Comparison of ENCODE assay signal across 9 cellular contexts in genomic region chr20:35318502-35319157, GRCh38. TPM values are rescaled to one million over a fixed set of nuclear protein-coding genes. Genes with fewer than 3 reads are reported as not detected.
DNase-seq lines count a peak whose midpoint lies in the region; ATAC-seq and TF ChIP-seq lines count a peak whose summit lies in the region.
"Had no signal": no experiment of that assay in that cellular context is flagged by ENCODE, and none has a peak within 500 bp of the region (broad histone marks: within the 10 kb centered on the region; RNA-seq: fewer than 3 reads in every experiment).

No MANE protein-coding gene starts in this region.

- TF ChIP-seq CTCF in esophagus squamous epithelium (IDR thresholded peaks at IDR 0.05): peak in 1 of 6 experiments; percentile 11
- TF ChIP-seq CTCF in osteocyte (IDR thresholded peaks at IDR 0.05): no peak
- TF ChIP-seq CTCF in GM10248 (IDR thresholded peaks at IDR 0.05; ENCODE audit: control extremely low read depth, extremely low read depth, low read depth, missing control alignments): no peak

- peaks cover 76% of the 10 kb centered on the region for H3K4me1 Mint-ChIP-seq in osteocyte (ENCODE audit: unreplicated experiment)

- no peaks in the 10 kb centered on the region for H3K9me3 Mint-ChIP-seq in osteocyte (ENCODE audit: unreplicated experiment)
- H3K9me3 Mint-ChIP-seq: natural killer cell treated with Interleukin-12 subunit alpha and Interleukin-12 subunit beta and Interleukin-15 and Interleukin-18, amount 100 ng/mL, for 72 hours had no signal

- peak in 2 of 4 donors; percentile 15 to 36 for TF ChIP-seq POLR2A in esophagus squamous epithelium (IDR thresholded peaks at IDR 0.05)

- POLR2A ChIA-PET in GM10248 (lab: Yijun Ruan, JAX): no interaction called here

- no peak overlapping the region for H3K4me3 Mint-ChIP-seq in osteocyte (ENCODE audit: unreplicated experiment)
- H3K4me3 Mint-ChIP-seq: natural killer cell treated with Interleukin-12 subunit alpha and Interleukin-12 subunit beta and Interleukin-15 and Interleukin-18, amount 100 ng/mL, for 72 hours had no signal

- no peak overlapping the region for H3K4me3 ChIP-seq in esophagus squamous epithelium

- peak overlapping the region; percentile 66 to 89 (median 80) for H3K27ac ChIP-seq in esophagus squamous epithelium

- H3K27ac Mint-ChIP-seq in osteocyte (ENCODE audit: unreplicated experiment): peak overlapping the region; percentile 61

- WGBS in esophagus squamous epithelium, 2 donors: 38 to 59% methylated on average over 6 of the region's 6 CpGs

- H3K27me3 ChIP-seq in esophagus squamous epithelium: no peaks in the 10 kb centered on the region

- H3K27me3 Mint-ChIP-seq in osteocyte (ENCODE audit: unreplicated experiment): no peaks in the 10 kb centered on the region
- H3K27me3 Mint-ChIP-seq: natural killer cell treated with Interleukin-12 subunit alpha and Interleukin-12 subunit beta and Interleukin-15 and Interleukin-18, amount 100 ng/mL, for 72 hours had no signal

- DNase-seq in DMS53 treated with DMSO at 0.1 percent for 48 hours (lab: John Stamatoyannopoulos, UW; ENCODE audit: unreplicated experiment): peak; percentile 80
- DNase-seq in NCI-H510A treated with DMSO at 0.1 percent for 48 hours (lab: John Stamatoyannopoulos, UW): peak; percentile 26
- DNase-seq in esophagus squamous epithelium (lab: John Stamatoyannopoulos, UW): no peak
- no peak for DNase-seq in osteocyte (ENCODE audit: extremely low spot score, unreplicated experiment)
- no peak for DNase-seq in central memory CD4-positive, alpha-beta T cell
- no peak for DNase-seq in GM10248 (ENCODE audit: extremely low spot score)
- no peak for DNase-seq in stimulated activated CD4-positive, alpha-beta T cell treated with anti-CD3 and anti-CD28 coated beads, Interleukin-2, amount 100 ng/mL, for 24 hours

- H3K9me3 ChIP-seq in esophagus squamous epithelium: no peaks in the 10 kb centered on the region

- ATAC-seq in GM19324 (IDR thresholded peaks at IDR 0.05; ENCODE audit: low FRiP score, unreplicated experiment): no peak
- ATAC-seq: natural killer cell treated with Interleukin-12 subunit alpha and Interleukin-12 subunit beta and Interleukin-15 and Interleukin-18, amount 100 ng/mL, for 72 hours had no signal

- peaks cover 0 to 3% (median 0%) of the 10 kb centered on the region in 3 donors for H3K36me3 ChIP-seq in esophagus squamous epithelium

- intact Hi-C loops in esophagus squamous epithelium (cut with DNase I): no loop called here

- H3K4me1 ChIP-seq in esophagus squamous epithelium: peaks cover 4 to 36% (median 19%) of the 10 kb centered on the region in 3 donors

- CTCF ChIA-PET in GM10248 (lab: Yijun Ruan, JAX): interaction anchor here (1.1 to 8.9 kb wide), 5 partner anchors 11 to 129 kb away, joined by 3 to 101 read pairs (median 6); no protein-coding TSS in a partner anchor

- peaks cover 12% of the 10 kb centered on the region for H3K36me3 Mint-ChIP-seq in osteocyte (ENCODE audit: unreplicated experiment)
- H3K36me3 Mint-ChIP-seq: natural killer cell treated with Interleukin-12 subunit alpha and Interleukin-12 subunit beta and Interleukin-15 and Interleukin-18, amount 100 ng/mL, for 72 hours had no signal

RNA-seq across cellular contexts. Expression of gene FAM83C, which starts 26.4 kb away (rescaled TPM):
- total RNA-seq in esophagus squamous epithelium: 10 to 100 TPM; 29.5 to 55.3 (median 38.2) TPM
- total RNA-seq in osteocyte: not detected in 2 replicates

RNA-seq across cellular contexts. Expression of gene EIF6, which starts 34.1 kb away (rescaled TPM):
- total RNA-seq in esophagus squamous epithelium (100 to 1,000 TPM; 176 to 240 (median 198) TPM), osteocyte (131 and 136 TPM in 2 replicates)

RNA-seq across cellular contexts. Expression of gene MMP24OS, which starts 40.7 kb away (rescaled TPM):
- total RNA-seq in esophagus squamous epithelium: 10 to 100 TPM; 12.8 to 21.5 (median 18.7) TPM
- 118 and 120 TPM in 2 replicates for total RNA-seq in osteocyte

Comparison
In these comparisons a context has a peak if more than half of its experiments do, and no peak if none do; other contexts are left out.
1. DNase-seq: peak in DMS53 treated with DMSO at 0.1 percent for 48 hours (single experiment) and NCI-H510A treated with DMSO at 0.1 percent for 48 hours (single experiment); none in esophagus squamous epithelium (single experiment), osteocyte (single experiment), central memory CD4-positive, alpha-beta T cell (single experiment), GM10248 (single experiment) and stimulated activated CD4-positive, alpha-beta T cell treated with anti-CD3 and anti-CD28 coated beads, Interleukin-2, amount 100 ng/mL, for 24 hours (0 of 2).
2. RNA of gene FAM83C, which starts 26.4 kb away (total RNA-seq): 29.5 to 55.3 TPM in esophagus squamous epithelium; not detected in osteocyte; every median in the first group is over 10 times any median in the second.